In the genomic region with DNA sequence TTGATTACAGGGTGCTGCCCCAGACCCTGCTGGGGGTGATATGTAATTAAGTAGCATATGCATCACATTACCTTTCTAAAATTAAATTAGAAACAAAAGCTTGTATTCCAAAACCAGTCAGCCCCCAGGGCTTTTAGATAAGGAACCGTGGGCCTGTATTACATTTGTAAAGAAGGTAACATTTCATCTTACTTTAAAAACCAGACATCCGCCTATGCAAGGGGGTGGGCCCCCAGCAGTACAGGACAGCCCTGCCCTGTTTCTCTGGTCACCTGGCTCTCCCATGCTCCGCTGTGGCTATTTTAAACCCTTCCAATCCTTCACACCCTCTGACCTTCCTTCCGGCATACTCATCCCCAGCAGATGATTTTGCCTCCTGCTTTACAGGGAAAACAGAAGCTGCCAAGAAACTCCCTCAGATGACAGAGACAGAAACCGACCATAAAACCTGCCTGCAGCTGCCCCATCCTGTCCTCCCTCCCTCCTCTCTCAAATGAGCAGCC, we compare ENCODE assay signal across 12 cellular contexts. TPM values are rescaled to one million over a fixed set of nuclear protein-coding genes. Genes with fewer than 3 reads are reported as not detected.
DNase-seq lines count a peak whose midpoint lies in the region; ATAC-seq and TF ChIP-seq lines count a peak whose summit lies in the region.
"Had no signal": no experiment of that assay in that cellular context is flagged by ENCODE, and none has a peak within 500 bp of the region (broad histone marks: within the 10 kb centered on the region; RNA-seq: fewer than 3 reads in every experiment).

No MANE protein-coding gene starts in this region.

- TF ChIP-seq EP300 in esophagus muscularis mucosa (IDR thresholded peaks at IDR 0.05), result no peak

- H3K9me3 ChIP-seq in esophagus muscularis mucosa, result no peaks in the 10 kb centered on the region
- H3K9me3 ChIP-seq: upper lobe of right lung had no signal

- ATAC-seq in GM18868 (IDR thresholded peaks at IDR 0.05; ENCODE audit: unreplicated experiment), result no peak
- ATAC-seq in GM19463 (IDR thresholded peaks at IDR 0.05; ENCODE audit: unreplicated experiment), result no peak
- ATAC-seq: natural killer cell, upper lobe of right lung had no signal

- peak overlapping the region; percentile 74 to 78 (median 76) for H3K27ac ChIP-seq in esophagus muscularis mucosa (replicated peaks in 1 of 4)
- H3K27ac ChIP-seq: upper lobe of right lung had no signal

- TF ChIP-seq POLR2A in esophagus muscularis mucosa (IDR thresholded peaks at IDR 0.05; ENCODE audit: low read depth), result no peak

- no peak for TF ChIP-seq CTCF in esophagus muscularis mucosa (IDR thresholded peaks at IDR 0.05)

- peaks cover 44 to 49% (median 45%) of the 10 kb centered on the region in 4 donors for H3K4me1 ChIP-seq in esophagus muscularis mucosa
- H3K4me1 ChIP-seq: upper lobe of right lung had no signal

- intact Hi-C loops in esophagus muscularis mucosa (cut with DNase I), result no loop called here
- intact Hi-C loops in posterior vena cava (cut with DNase I), result no loop called here

- DNase-seq in ELF-1 (ENCODE audit: low read depth, low spot score) (peak; percentile 78), NCI-H69 (lab: John Stamatoyannopoulos, UW) (peak; percentile 92), esophagus muscularis mucosa (ENCODE audit: extremely low spot score) (no peak), posterior vena cava (ENCODE audit: low spot score) (peak; percentile 38), GF-D8 (lab: John Stamatoyannopoulos, UW) (no peak), iPS-NIHi7 (ENCODE audit: extremely low spot score) (no peak)
- DNase-seq: hippocampal formation, natural killer cell, OCI-M1, upper lobe of right lung had no signal

- no peaks in the 10 kb centered on the region for H3K36me3 ChIP-seq in esophagus muscularis mucosa
- H3K36me3 ChIP-seq: upper lobe of right lung had no signal

- WGBS in esophagus muscularis mucosa, result 28% methylated on average over 5 of the region's 5 CpGs

- H3K4me3 ChIP-seq in esophagus muscularis mucosa, result no peak overlapping the region
- H3K4me3 ChIP-seq: upper lobe of right lung had no signal

- H3K27me3 ChIP-seq in esophagus muscularis mucosa, result no peaks in the 10 kb centered on the region

RNA-seq across cellular contexts. Expression of a gene that starts 21.9 kb away (rescaled TPM):
- total RNA-seq in esophagus muscularis mucosa (10 to 100 TPM in 2 of 4 donors, 1 to 10 TPM in 2; 4.6 to 18.0 (median 9.7) TPM), posterior vena cava (10 to 100 TPM in 1 of 2 donors, 1 to 10 TPM in 1; 9.3 to 15.5 TPM)

RNA-seq across cellular contexts. Expression of a gene that starts 37.9 kb away (rescaled TPM):
- total RNA-seq in esophagus muscularis mucosa, result 1 to 10 TPM in 1 of 4 donors, under 1 TPM in 3; 0.42 to 1.8 (median 0.57) TPM
- 1 to 10 TPM in 1 of 2 donors, under 1 TPM in 1; 0.51 to 1.8 TPM for total RNA-seq in posterior vena cava
- total RNA-seq: natural killer cell had no signal

Comparison
In these comparisons a context has a peak if more than half of its experiments do, and no peak if none do; other contexts are left out.
1. DNase-seq: peak in ELF-1 (single experiment), NCI-H69 (single experiment) and posterior vena cava (single experiment); none in esophagus muscularis mucosa (single experiment), GF-D8 (single experiment) and iPS-NIHi7 (single experiment).